ENCODE assay signal across 1 cellular context in the genomic region with DNA sequence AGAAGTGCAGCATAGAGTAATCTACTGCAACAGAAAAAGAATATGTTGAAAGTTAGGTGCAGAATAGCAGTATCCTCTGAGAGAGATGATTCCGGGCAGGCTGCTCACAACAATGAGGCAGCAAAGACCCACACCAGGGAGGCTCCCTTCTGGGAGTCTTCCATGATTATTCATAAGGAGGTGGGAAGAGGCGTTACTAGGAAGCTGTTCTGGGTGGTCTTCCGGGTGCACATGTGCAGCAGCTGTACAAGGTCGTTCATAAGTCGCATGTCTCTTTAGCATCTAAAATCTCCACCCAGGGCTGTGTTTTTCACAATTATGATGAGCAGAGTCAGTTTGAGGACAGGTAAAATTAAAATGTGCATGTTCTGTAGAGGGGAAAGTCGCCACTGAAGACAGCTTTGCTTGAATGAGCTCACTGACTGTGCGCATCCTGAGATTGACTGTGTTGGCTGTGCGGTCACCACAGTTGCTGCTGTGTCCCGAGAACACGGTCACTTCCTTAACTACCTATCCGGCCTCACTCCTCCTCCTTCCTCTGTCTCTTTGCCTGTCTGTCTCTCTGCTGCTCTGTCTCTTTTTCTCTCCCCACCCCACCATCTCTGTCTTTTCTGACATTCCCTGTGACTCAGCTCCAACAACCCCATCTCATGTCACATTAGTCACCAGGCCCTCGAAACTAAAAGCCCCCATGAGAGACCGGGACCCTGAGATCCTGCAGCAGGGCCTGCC.
TF ChIP-seq lines count a peak whose summit lies in the region.

No MANE protein-coding gene starts in this region.

TF ChIP-seq in H1, 55 proteins besides CTCF, POLR2A, EP300 and RAD21 (continued from another document):
- TF ChIP-seq ASH2L (IDR thresholded peaks at IDR 0.05; ENCODE audit: low read length): no peak
- no peak for TF ChIP-seq HDAC2 (IDR thresholded peaks at IDR 0.05; ENCODE audit: borderline replicate concordance in 1 of 2, low read depth in 2 of 2, low read length in 2 of 2)
- no peak for TF ChIP-seq TEAD4 (IDR thresholded peaks at IDR 0.05; ENCODE audit: low read depth, low read length)
- TF ChIP-seq, protein P1, sequence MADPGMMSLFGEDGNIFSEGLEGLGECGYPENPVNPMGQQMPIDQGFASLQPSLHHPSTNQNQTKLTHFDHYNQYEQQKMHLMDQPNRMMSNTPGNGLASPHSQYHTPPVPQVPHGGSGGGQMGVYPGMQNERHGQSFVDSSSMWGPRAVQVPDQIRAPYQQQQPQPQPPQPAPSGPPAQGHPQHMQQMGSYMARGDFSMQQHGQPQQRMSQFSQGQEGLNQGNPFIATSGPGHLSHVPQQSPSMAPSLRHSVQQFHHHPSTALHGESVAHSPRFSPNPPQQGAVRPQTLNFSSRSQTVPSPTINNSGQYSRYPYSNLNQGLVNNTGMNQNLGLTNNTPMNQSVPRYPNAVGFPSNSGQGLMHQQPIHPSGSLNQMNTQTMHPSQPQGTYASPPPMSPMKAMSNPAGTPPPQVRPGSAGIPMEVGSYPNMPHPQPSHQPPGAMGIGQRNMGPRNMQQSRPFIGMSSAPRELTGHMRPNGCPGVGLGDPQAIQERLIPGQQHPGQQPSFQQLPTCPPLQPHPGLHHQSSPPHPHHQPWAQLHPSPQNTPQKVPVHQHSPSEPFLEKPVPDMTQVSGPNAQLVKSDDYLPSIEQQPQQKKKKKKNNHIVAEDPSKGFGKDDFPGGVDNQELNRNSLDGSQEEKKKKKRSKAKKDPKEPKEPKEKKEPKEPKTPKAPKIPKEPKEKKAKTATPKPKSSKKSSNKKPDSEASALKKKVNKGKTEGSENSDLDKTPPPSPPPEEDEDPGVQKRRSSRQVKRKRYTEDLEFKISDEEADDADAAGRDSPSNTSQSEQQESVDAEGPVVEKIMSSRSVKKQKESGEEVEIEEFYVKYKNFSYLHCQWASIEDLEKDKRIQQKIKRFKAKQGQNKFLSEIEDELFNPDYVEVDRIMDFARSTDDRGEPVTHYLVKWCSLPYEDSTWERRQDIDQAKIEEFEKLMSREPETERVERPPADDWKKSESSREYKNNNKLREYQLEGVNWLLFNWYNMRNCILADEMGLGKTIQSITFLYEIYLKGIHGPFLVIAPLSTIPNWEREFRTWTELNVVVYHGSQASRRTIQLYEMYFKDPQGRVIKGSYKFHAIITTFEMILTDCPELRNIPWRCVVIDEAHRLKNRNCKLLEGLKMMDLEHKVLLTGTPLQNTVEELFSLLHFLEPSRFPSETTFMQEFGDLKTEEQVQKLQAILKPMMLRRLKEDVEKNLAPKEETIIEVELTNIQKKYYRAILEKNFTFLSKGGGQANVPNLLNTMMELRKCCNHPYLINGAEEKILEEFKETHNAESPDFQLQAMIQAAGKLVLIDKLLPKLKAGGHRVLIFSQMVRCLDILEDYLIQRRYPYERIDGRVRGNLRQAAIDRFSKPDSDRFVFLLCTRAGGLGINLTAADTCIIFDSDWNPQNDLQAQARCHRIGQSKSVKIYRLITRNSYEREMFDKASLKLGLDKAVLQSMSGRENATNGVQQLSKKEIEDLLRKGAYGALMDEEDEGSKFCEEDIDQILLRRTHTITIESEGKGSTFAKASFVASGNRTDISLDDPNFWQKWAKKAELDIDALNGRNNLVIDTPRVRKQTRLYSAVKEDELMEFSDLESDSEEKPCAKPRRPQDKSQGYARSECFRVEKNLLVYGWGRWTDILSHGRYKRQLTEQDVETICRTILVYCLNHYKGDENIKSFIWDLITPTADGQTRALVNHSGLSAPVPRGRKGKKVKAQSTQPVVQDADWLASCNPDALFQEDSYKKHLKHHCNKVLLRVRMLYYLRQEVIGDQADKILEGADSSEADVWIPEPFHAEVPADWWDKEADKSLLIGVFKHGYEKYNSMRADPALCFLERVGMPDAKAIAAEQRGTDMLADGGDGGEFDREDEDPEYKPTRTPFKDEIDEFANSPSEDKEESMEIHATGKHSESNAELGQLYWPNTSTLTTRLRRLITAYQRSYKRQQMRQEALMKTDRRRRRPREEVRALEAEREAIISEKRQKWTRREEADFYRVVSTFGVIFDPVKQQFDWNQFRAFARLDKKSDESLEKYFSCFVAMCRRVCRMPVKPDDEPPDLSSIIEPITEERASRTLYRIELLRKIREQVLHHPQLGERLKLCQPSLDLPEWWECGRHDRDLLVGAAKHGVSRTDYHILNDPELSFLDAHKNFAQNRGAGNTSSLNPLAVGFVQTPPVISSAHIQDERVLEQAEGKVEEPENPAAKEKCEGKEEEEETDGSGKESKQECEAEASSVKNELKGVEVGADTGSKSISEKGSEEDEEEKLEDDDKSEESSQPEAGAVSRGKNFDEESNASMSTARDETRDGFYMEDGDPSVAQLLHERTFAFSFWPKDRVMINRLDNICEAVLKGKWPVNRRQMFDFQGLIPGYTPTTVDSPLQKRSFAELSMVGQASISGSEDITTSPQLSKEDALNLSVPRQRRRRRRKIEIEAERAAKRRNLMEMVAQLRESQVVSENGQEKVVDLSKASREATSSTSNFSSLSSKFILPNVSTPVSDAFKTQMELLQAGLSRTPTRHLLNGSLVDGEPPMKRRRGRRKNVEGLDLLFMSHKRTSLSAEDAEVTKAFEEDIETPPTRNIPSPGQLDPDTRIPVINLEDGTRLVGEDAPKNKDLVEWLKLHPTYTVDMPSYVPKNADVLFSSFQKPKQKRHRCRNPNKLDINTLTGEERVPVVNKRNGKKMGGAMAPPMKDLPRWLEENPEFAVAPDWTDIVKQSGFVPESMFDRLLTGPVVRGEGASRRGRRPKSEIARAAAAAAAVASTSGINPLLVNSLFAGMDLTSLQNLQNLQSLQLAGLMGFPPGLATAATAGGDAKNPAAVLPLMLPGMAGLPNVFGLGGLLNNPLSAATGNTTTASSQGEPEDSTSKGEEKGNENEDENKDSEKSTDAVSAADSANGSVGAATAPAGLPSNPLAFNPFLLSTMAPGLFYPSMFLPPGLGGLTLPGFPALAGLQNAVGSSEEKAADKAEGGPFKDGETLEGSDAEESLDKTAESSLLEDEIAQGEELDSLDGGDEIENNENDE (IDR thresholded peaks at IDR 0.05; ENCODE audit: insufficient replicate concordance, low read length): no peak
- TF ChIP-seq BCL11A (IDR thresholded peaks at IDR 0.05; ENCODE audit: low read depth in 2 of 2, low read length in 2 of 2): no peak
- TF ChIP-seq JUND (IDR thresholded peaks at IDR 0.05; ENCODE audit: low read length): no peak
- TF ChIP-seq CHD2 (IDR thresholded peaks at IDR 0.05; ENCODE audit: low read length): no peak
- no peak for TF ChIP-seq CBX5 (IDR thresholded peaks at IDR 0.05; ENCODE audit: low read depth, low read length)
- TF ChIP-seq, protein P2, sequence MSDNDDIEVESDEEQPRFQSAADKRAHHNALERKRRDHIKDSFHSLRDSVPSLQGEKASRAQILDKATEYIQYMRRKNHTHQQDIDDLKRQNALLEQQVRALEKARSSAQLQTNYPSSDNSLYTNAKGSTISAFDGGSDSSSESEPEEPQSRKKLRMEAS (IDR thresholded peaks at IDR 0.05): no peak
- TF ChIP-seq CTBP2 (IDR thresholded peaks at IDR 0.05; ENCODE audit: borderline replicate concordance, insufficient read depth, insufficient read length, low read length): no peak
- TF ChIP-seq, protein P3, sequence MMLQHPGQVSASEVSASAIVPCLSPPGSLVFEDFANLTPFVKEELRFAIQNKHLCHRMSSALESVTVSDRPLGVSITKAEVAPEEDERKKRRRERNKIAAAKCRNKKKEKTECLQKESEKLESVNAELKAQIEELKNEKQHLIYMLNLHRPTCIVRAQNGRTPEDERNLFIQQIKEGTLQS (IDR thresholded peaks at IDR 0.05; ENCODE audit: insufficient read depth, low read depth, low read length): no peak
